2 cellular contexts compared by ENCODE assay signal in genomic region chr7:98214811-98215321, GRCh38.
TF ChIP-seq lines count a peak whose summit lies in the region.

No MANE protein-coding gene starts in this region.

TF ChIP-seq in SK-N-SH, 30 proteins besides CTCF, POLR2A, EP300 and RAD21 (continued from another document):
- TF ChIP-seq YY1 (IDR thresholded peaks at IDR 0.05; ENCODE audit: low read depth) (no peak), SMC3 (IDR thresholded peaks at IDR 0.05; ENCODE audit: low read depth, low read length) (no peak), TCF12 (IDR thresholded peaks at IDR 0.05) (no peak), TAF1 (IDR thresholded peaks at IDR 0.05; ENCODE audit: borderline replicate concordance, low read depth, low read length) (no peak), GABPA (IDR thresholded peaks at IDR 0.05; ENCODE audit: low read depth) (no peak), PBX3 (IDR thresholded peaks at IDR 0.05) (no peak), MXI1 (IDR thresholded peaks at IDR 0.05; ENCODE audit: low read depth, low read length) (no peak), RXRA (IDR thresholded peaks at IDR 0.05; ENCODE audit: borderline replicate concordance, low read depth) (no peak)
TF ChIP-seq in SK-N-SH: peak in this region for 0.

TF ChIP-seq in GM12878, 131 proteins besides CTCF, POLR2A, EP300 and RAD21 (continued from another document):
- TF ChIP-seq ZBTB40 (IDR thresholded peaks at IDR 0.05; ENCODE audit: borderline replicate concordance) (no peak), NFXL1 (IDR thresholded peaks at IDR 0.05; ENCODE audit: borderline replicate concordance) (no peak), IKZF2 (IDR thresholded peaks at IDR 0.05) (no peak)
